In the genomic region with DNA sequence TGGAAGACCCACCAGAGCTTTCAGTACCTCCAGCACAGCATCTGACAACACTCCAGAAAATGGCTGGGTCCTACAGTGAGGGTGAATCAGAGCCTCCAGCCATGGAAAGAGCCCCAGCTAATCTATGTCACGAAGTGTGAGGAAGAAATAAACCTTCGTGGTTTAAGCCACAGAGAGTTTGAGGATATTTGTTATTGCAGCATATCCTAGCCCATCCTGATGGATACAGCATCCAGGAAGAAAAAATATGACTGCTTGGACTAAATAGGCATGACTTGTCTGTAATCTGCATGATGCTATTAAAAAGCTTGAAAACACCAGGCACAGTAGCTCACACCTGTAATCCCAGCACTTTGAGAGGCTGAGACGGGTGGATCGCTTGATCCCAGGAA, we compare ENCODE assay signal across 24 cellular contexts. TPM values are rescaled to one million over a fixed set of nuclear protein-coding genes. Genes with fewer than 3 reads are reported as not detected.
"Had no signal": no experiment of that assay in that cellular context is flagged by ENCODE, and none has a peak within 500 bp of the region (broad histone marks: within the 10 kb centered on the region; RNA-seq: fewer than 3 reads in every experiment).

No MANE protein-coding gene starts in this region.

- H3K27ac ChIP-seq: lower lobe of right lung, sigmoid colon, skin epidermis had no signal

- H3K4me3 ChIP-seq: heart right ventricle, lower lobe of right lung, sigmoid colon, skin epidermis had no signal

- FAIRE-seq: endometrium, frontal cortex, islet of Langerhans had no signal

- H3K9me3 ChIP-seq: lower lobe of right lung, sigmoid colon had no signal

- H3K27me3 ChIP-seq: heart right ventricle, sigmoid colon had no signal

- ATAC-seq: esophagus mucosa, left lobe of liver, lower lobe of right lung had no signal

- H3K36me3 ChIP-seq: heart right ventricle, lower lobe of right lung, sigmoid colon had no signal

- DNase-seq: effector memory CD4-positive, alpha-beta T cell; heart right ventricle; hypothalamus; kidney glomerular epithelial cell; lower lobe of right lung; sigmoid colon; stimulated activated CD4-positive, alpha-beta T cell treated with anti-CD3 and anti-CD28 coated beads, Interleukin-2, amount 100 ng/mL, for 24 hours; stimulated activated CD4-positive, alpha-beta T cell treated with anti-CD3 and anti-CD28 coated beads, Interleukin-4, amount 100 ng/mL, for 4 hours; trophoblast cell had no signal

RNA-seq across cellular contexts. Expression of a gene that starts 13.3 kb away (rescaled TPM):
- total RNA-seq: fibroblast of lung, frontal cortex, glomerular endothelial cell, left lobe of liver, mesothelial cell of epicardium, mucosa of gallbladder, myocyte, osteocyte, pulmonary artery endothelial cell, sigmoid colon, urinary bladder had no signal
- polyA plus RNA-seq: fibroblast of lung, neural cell, urinary bladder had no signal

RNA-seq across cellular contexts. Expression of a gene that starts 19.0 kb away (rescaled TPM):
- total RNA-seq: fibroblast of lung, myocyte had no signal
- polyA plus RNA-seq: fibroblast of lung had no signal

RNA-seq across cellular contexts. Expression of a gene that starts 32.7 kb away (rescaled TPM):
- total RNA-seq: fibroblast of lung, frontal cortex, glomerular endothelial cell, mesothelial cell of epicardium, myocyte, osteocyte, pulmonary artery endothelial cell, sigmoid colon, urinary bladder had no signal
- polyA plus RNA-seq: fibroblast of lung, neural cell had no signal
